Comparison of ENCODE assay signal across 15 cellular contexts in genomic region chr5:130550553-130550940, GRCh38.
"Had no signal": no experiment of that assay in that cellular context is flagged by ENCODE, and none has a peak within 500 bp of the region (broad histone marks: within the 10 kb centered on the region; RNA-seq: fewer than 3 reads in every experiment).

No MANE protein-coding gene starts in this region.

- H3K27ac Mint-ChIP-seq: activated CD4-positive, alpha-beta T cell treated with anti-CD3 and anti-CD28 coated beads, Interleukin-2, amount 10 ng/mL, durations not matched to agents 7 days and 5 days; activated T-helper 17 cell treated with anti-CD3 and anti-CD28 coated beads, Interleukin-2, amount 50 U/mL, for 72 hours; dendritic cell treated with granulocyte-macrophage colony-stimulating factor and Interleukin-4, amounts not matched to agents 40 ng/mL and 50 ng/mL, for 4 days; naive B cell; stimulated activated memory B cell treated with anti-CD40 and anti-IgM and Interleukin-4, amounts not matched to agents 10 μg/mL and 1 μg/mL and 100 μg/mL, for 72 hours had no signal

- H3K27me3 ChIP-seq: adrenal gland, heart right ventricle, tibial nerve had no signal

- H3K4me1 Mint-ChIP-seq: activated CD4-positive, alpha-beta T cell treated with anti-CD3 and anti-CD28 coated beads, Interleukin-2, amount 10 ng/mL, durations not matched to agents 7 days and 5 days; activated T-helper 17 cell treated with anti-CD3 and anti-CD28 coated beads, Interleukin-2, amount 50 U/mL, for 72 hours; naive B cell; stimulated activated memory B cell treated with anti-CD40 and anti-IgM and Interleukin-4, amounts not matched to agents 10 μg/mL and 1 μg/mL and 100 μg/mL, for 72 hours had no signal

- H3K4me3 ChIP-seq: adrenal gland, heart right ventricle, SK-N-MC, smooth muscle cell, tibial nerve had no signal

- H3K4me1 ChIP-seq: adrenal gland, heart right ventricle, tibial nerve had no signal

- H3K9me3 ChIP-seq: adrenal gland, tibial nerve had no signal

- H3K36me3 ChIP-seq: adrenal gland, heart right ventricle, tibial nerve had no signal

- DNase-seq: activated CD4-positive, alpha-beta T cell treated with anti-CD3 and anti-CD28 coated beads, Interleukin-2, amount 10 ng/mL, durations not matched to agents 7 days and 5 days; activated CD4-positive, CD25-positive, alpha-beta regulatory T cell; activated CD8-positive, alpha-beta memory T cell treated with anti-CD3 and anti-CD28 coated beads for 24 hours; activated naive CD4-positive, alpha-beta T cell treated with anti-CD3 and anti-CD28 coated beads, Interleukin-2, amount 50 U/mL, for 16 hours; heart right ventricle; kidney; naive B cell; posterior cingulate gyrus had no signal

- H3K27ac ChIP-seq: adrenal gland, SK-N-MC, tibial nerve had no signal

- H3K4me2 ChIP-seq: smooth muscle cell had no signal

- H3K4me3 Mint-ChIP-seq: activated CD4-positive, alpha-beta T cell treated with anti-CD3 and anti-CD28 coated beads, Interleukin-2, amount 10 ng/mL, durations not matched to agents 7 days and 5 days; activated T-helper 17 cell treated with anti-CD3 and anti-CD28 coated beads, Interleukin-2, amount 50 U/mL, for 72 hours; dendritic cell treated with granulocyte-macrophage colony-stimulating factor and Interleukin-4, amounts not matched to agents 40 ng/mL and 50 ng/mL, for 4 days; naive B cell; stimulated activated memory B cell treated with anti-CD40 and anti-IgM and Interleukin-4, amounts not matched to agents 10 μg/mL and 1 μg/mL and 100 μg/mL, for 72 hours had no signal

- ATAC-seq: activated T-helper 17 cell treated with anti-CD3 and anti-CD28 coated beads, Interleukin-2, amount 50 U/mL, for 72 hours; stimulated activated memory B cell treated with anti-CD40 and anti-IgM and Interleukin-4, amounts not matched to agents 10 μg/mL and 1 μg/mL and 100 μg/mL, for 72 hours had no signal

- H3K36me3 Mint-ChIP-seq: stimulated activated memory B cell treated with anti-CD40 and anti-IgM and Interleukin-4, amounts not matched to agents 10 μg/mL and 1 μg/mL and 100 μg/mL, for 72 hours had no signal

- H3K27me3 Mint-ChIP-seq: activated CD4-positive, alpha-beta T cell treated with anti-CD3 and anti-CD28 coated beads, Interleukin-2, amount 10 ng/mL, durations not matched to agents 7 days and 5 days; dendritic cell treated with granulocyte-macrophage colony-stimulating factor and Interleukin-4, amounts not matched to agents 40 ng/mL and 50 ng/mL, for 4 days; naive B cell; stimulated activated memory B cell treated with anti-CD40 and anti-IgM and Interleukin-4, amounts not matched to agents 10 μg/mL and 1 μg/mL and 100 μg/mL, for 72 hours had no signal
